Comparison of ENCODE assay signal across 10 cellular contexts in genomic region chr5:160159991-160160826, GRCh38. TPM values are rescaled to one million over a fixed set of nuclear protein-coding genes. Genes with fewer than 3 reads are reported as not detected.
DNase-seq lines count a peak whose midpoint lies in the region; ATAC-seq and TF ChIP-seq lines count a peak whose summit lies in the region.
"Had no signal": no experiment of that assay in that cellular context is flagged by ENCODE, and none has a peak within 500 bp of the region (broad histone marks: within the 10 kb centered on the region; RNA-seq: fewer than 3 reads in every experiment).

No MANE protein-coding gene starts in this region.

- peaks cover 25% of the 10 kb centered on the region for H3K4me1 Mint-ChIP-seq in neural progenitor cell
- H3K4me1 Mint-ChIP-seq in activated naive CD8-positive, alpha-beta T cell treated with anti-CD3 and anti-CD28 coated beads, Interleukin-2, amount 50 U/mL, for 24 hours: peaks cover 4% of the 10 kb centered on the region
- no peaks in the 10 kb centered on the region for H3K4me1 Mint-ChIP-seq in activated T-helper 17 cell treated with anti-CD3 and anti-CD28 coated beads, Interleukin-2, amount 50 U/mL, for 72 hours

- peak; percentile 76 for DNase-seq in neural progenitor cell (ENCODE audit: low spot score)
- no peak for DNase-seq in activated naive CD8-positive, alpha-beta T cell treated with anti-CD3 and anti-CD28 coated beads, Interleukin-2, amount 50 U/mL, for 24 hours
- no peak for DNase-seq in stimulated activated CD4-positive, alpha-beta T cell treated with anti-CD3 and anti-CD28 coated beads, Interleukin-2, amount 100 ng/mL, for 48 hours
- DNase-seq: DMS79 treated with DMSO at 0.1 percent for 48 hours had no signal

- ATAC-seq in GM18873 (IDR thresholded peaks at IDR 0.05; ENCODE audit: low FRiP score, unreplicated experiment) (peak; percentile 71), HG03108 (IDR thresholded peaks at IDR 0.05; ENCODE audit: unreplicated experiment) (peak; percentile 78), esophagus mucosa (no peak)
- no peak for ATAC-seq in activated naive CD8-positive, alpha-beta T cell treated with anti-CD3 and anti-CD28 coated beads, Interleukin-2, amount 50 U/mL, for 24 hours
- no peak for ATAC-seq in activated T-helper 17 cell treated with anti-CD3 and anti-CD28 coated beads, Interleukin-2, amount 50 U/mL, for 72 hours (replicated peaks)

- H3K27ac Mint-ChIP-seq in neural progenitor cell: peak overlapping the region; percentile 70
- no peak overlapping the region for H3K27ac Mint-ChIP-seq in activated naive CD8-positive, alpha-beta T cell treated with anti-CD3 and anti-CD28 coated beads, Interleukin-2, amount 50 U/mL, for 24 hours
- no peak overlapping the region for H3K27ac Mint-ChIP-seq in activated T-helper 17 cell treated with anti-CD3 and anti-CD28 coated beads, Interleukin-2, amount 50 U/mL, for 72 hours

- H3K4me2 ChIP-seq in OCI-LY3 (ENCODE audit: low read length): peak overlapping the region; percentile 80
- peak overlapping the region; percentile 51 for H3K4me2 ChIP-seq in neural progenitor cell

- H4K20me1 ChIP-seq in OCI-LY3 (ENCODE audit: insufficient read depth, low read length): no peaks in the 10 kb centered on the region
- no peaks in the 10 kb centered on the region for H4K20me1 ChIP-seq in neural progenitor cell (ENCODE audit: low read depth)

- H3K36me3 Mint-ChIP-seq in neural progenitor cell: no peaks in the 10 kb centered on the region
- H3K36me3 Mint-ChIP-seq in activated naive CD8-positive, alpha-beta T cell treated with anti-CD3 and anti-CD28 coated beads, Interleukin-2, amount 50 U/mL, for 24 hours (ENCODE audit: low read depth): no peaks in the 10 kb centered on the region
- no peaks in the 10 kb centered on the region for H3K36me3 Mint-ChIP-seq in activated T-helper 17 cell treated with anti-CD3 and anti-CD28 coated beads, Interleukin-2, amount 50 U/mL, for 72 hours (ENCODE audit: low read depth)

- peaks cover 22% of the 10 kb centered on the region for H3F3A ChIP-seq in neural progenitor cell (ENCODE audit: low read depth)

- no peaks in the 10 kb centered on the region for H3K9me3 Mint-ChIP-seq in neural progenitor cell
- no peaks in the 10 kb centered on the region for H3K9me3 Mint-ChIP-seq in activated naive CD8-positive, alpha-beta T cell treated with anti-CD3 and anti-CD28 coated beads, Interleukin-2, amount 50 U/mL, for 24 hours
- H3K9me3 Mint-ChIP-seq in activated T-helper 17 cell treated with anti-CD3 and anti-CD28 coated beads, Interleukin-2, amount 50 U/mL, for 72 hours: no peaks in the 10 kb centered on the region

- H3K4me1 ChIP-seq in OCI-LY3 (ENCODE audit: low read length) (peaks cover 35% of the 10 kb centered on the region), neural progenitor cell (peaks cover 19% of the 10 kb centered on the region)

- no peaks in the 10 kb centered on the region for H3K9me3 ChIP-seq in OCI-LY3 (ENCODE audit: insufficient read depth, low read length)
- H3K9me3 ChIP-seq in neural progenitor cell (ENCODE audit: low read depth): no peaks in the 10 kb centered on the region
- H3K9me3 ChIP-seq: suprapubic skin had no signal

- H3K79me2 ChIP-seq in OCI-LY3 (ENCODE audit: low read length) (no peaks in the 10 kb centered on the region), neural progenitor cell (ENCODE audit: low read depth) (no peaks in the 10 kb centered on the region)

- H3K9ac ChIP-seq in OCI-LY3 (ENCODE audit: low read length) (peak overlapping the region; percentile 58), neural progenitor cell (no peak overlapping the region)

- H3K27me3 ChIP-seq in OCI-LY3 (ENCODE audit: low read depth, low read length): no peaks in the 10 kb centered on the region
- no peaks in the 10 kb centered on the region for H3K27me3 ChIP-seq in neural progenitor cell
- H3K27me3 ChIP-seq: suprapubic skin had no signal

- H2AFZ ChIP-seq in OCI-LY3 (ENCODE audit: low read depth, low read length) (peak overlapping the region; percentile 77; the same call in 1 of the 2 replicates), neural progenitor cell (replicated peaks) (peak overlapping the region; percentile 22)

- H3K4me3 ChIP-seq in OCI-LY3 (ENCODE audit: low read length) (peak overlapping the region; percentile 69), neural progenitor cell (peak overlapping the region; percentile 1)
- H3K4me3 ChIP-seq: suprapubic skin had no signal

- H3K27ac ChIP-seq in OCI-LY3 (ENCODE audit: low read length) (peak overlapping the region; percentile 85), neural progenitor cell (peak overlapping the region; percentile 14)
- H3K27ac ChIP-seq: suprapubic skin had no signal

- TF ChIP-seq CTCF in OCI-LY3 (IDR thresholded peaks at IDR 0.05; ENCODE audit: low read depth, low read length) (no peak), neural progenitor cell (IDR thresholded peaks at IDR 0.05) (no peak)

- H3K27me3 Mint-ChIP-seq in neural progenitor cell (ENCODE audit: insufficient read depth, low read depth): peaks cover 1% of the 10 kb centered on the region
- H3K27me3 Mint-ChIP-seq in activated naive CD8-positive, alpha-beta T cell treated with anti-CD3 and anti-CD28 coated beads, Interleukin-2, amount 50 U/mL, for 24 hours: peaks cover 7% of the 10 kb centered on the region
- peaks cover 7% of the 10 kb centered on the region for H3K27me3 Mint-ChIP-seq in activated T-helper 17 cell treated with anti-CD3 and anti-CD28 coated beads, Interleukin-2, amount 50 U/mL, for 72 hours

- H3K36me3 ChIP-seq in OCI-LY3 (replicated peaks; ENCODE audit: low read depth, low read length) (no peaks in the 10 kb centered on the region), neural progenitor cell (no peaks in the 10 kb centered on the region)
- H3K36me3 ChIP-seq: suprapubic skin had no signal

- no peak overlapping the region for H3K4me3 Mint-ChIP-seq in neural progenitor cell
- H3K4me3 Mint-ChIP-seq in activated naive CD8-positive, alpha-beta T cell treated with anti-CD3 and anti-CD28 coated beads, Interleukin-2, amount 50 U/mL, for 24 hours: no peak overlapping the region
- no peak overlapping the region for H3K4me3 Mint-ChIP-seq in activated T-helper 17 cell treated with anti-CD3 and anti-CD28 coated beads, Interleukin-2, amount 50 U/mL, for 72 hours

RNA-seq across cellular contexts. Expression of gene PWWP2A, which starts 41.0 kb away (rescaled TPM):
- total RNA-seq in neural progenitor cell (ENCODE audit: low replicate concordance) (37.1 and 49.0 TPM in 2 replicates), esophagus mucosa (9.6 TPM)
- total RNA-seq in activated T-helper 17 cell treated with anti-CD3 and anti-CD28 coated beads, Interleukin-2, amount 50 U/mL, for 72 hours: 10 to 100 TPM; 15.4 to 16.7 TPM

Comparison
In these comparisons a context has a peak if more than half of its experiments do, and no peak if none do; other contexts are left out.
1. ATAC-seq: peak in GM18873 (single experiment) and HG03108 (single experiment); none in activated naive CD8-positive, alpha-beta T cell treated with anti-CD3 and anti-CD28 coated beads, Interleukin-2, amount 50 U/mL, for 24 hours (single experiment), activated T-helper 17 cell treated with anti-CD3 and anti-CD28 coated beads, Interleukin-2, amount 50 U/mL, for 72 hours (single experiment) and esophagus mucosa (single experiment).